13 cellular contexts compared by ENCODE assay signal in genomic region chr1:229582011-229582694, GRCh38. TPM values are rescaled to one million over a fixed set of nuclear protein-coding genes. Genes with fewer than 3 reads are reported as not detected.
DNase-seq lines count a peak whose midpoint lies in the region; ATAC-seq and TF ChIP-seq lines count a peak whose summit lies in the region.
"Had no signal": no experiment of that assay in that cellular context is flagged by ENCODE, and none has a peak within 500 bp of the region (broad histone marks: within the 10 kb centered on the region; RNA-seq: fewer than 3 reads in every experiment).

No MANE protein-coding gene starts in this region.

- 13 to 22% (median 19%) methylated on average over 11 of the region's 11 CpGs for WGBS in heart left ventricle, 4 donors
- 19 to 28% (median 23%) methylated on average over 11 of the region's 11 CpGs for WGBS in psoas muscle, 3 donors
- 93% methylated on average over 11 of the region's 11 CpGs for WGBS in smooth muscle cell (ENCODE audit: low lambda C conversion rate)

- no peak overlapping the region for H3K4me2 ChIP-seq in GM23338
- no peak overlapping the region for H3K4me2 ChIP-seq in smooth muscle cell

- no peak for TF ChIP-seq POLR2A in heart left ventricle (IDR thresholded peaks at IDR 0.05)

- TF ChIP-seq CTCF in GM23338 (conservative IDR thresholded peaks at IDR 0.05; ENCODE audit: low read depth in 2 of 2), result no peak
- no peak for TF ChIP-seq CTCF in Panc1 (IDR thresholded peaks at IDR 0.05)
- TF ChIP-seq CTCF in heart left ventricle (IDR thresholded peaks at IDR 0.05), result no peak
- TF ChIP-seq CTCF in psoas muscle (IDR thresholded peaks at IDR 0.05), result no peak
- no peak for TF ChIP-seq CTCF in smooth muscle cell (IDR thresholded peaks at IDR 0.05; ENCODE audit: borderline replicate concordance, insufficient read depth, poor library complexity, severe bottlenecking)

- CTCF ChIA-PET in Panc1 (lab: Charles Lee), result no interaction called here

- peaks cover 9% of the 10 kb centered on the region for H3K4me1 Mint-ChIP-seq in GM23338
- H3K4me1 Mint-ChIP-seq in activated T-cell treated with anti-CD3 and anti-CD28 coated beads, Interleukin-2, amount 50 U/mL, for 72 hours (ENCODE audit: low read depth), result no peaks in the 10 kb centered on the region

- H3K27ac ChIP-seq in GM23338 (ENCODE audit: low read depth) (no peak overlapping the region), Panc1 (ENCODE audit: low read length) (no peak overlapping the region), heart left ventricle (peak overlapping the region in 9 of 12 donors; percentile 22 to 62 (median 43)), psoas muscle (peak overlapping the region; percentile 2), smooth muscle cell (ENCODE audit: low read depth) (no peak overlapping the region)
- H3K27ac ChIP-seq: brain microvascular endothelial cell had no signal

- H3K4me3 ChIP-seq in GM23338, result no peak overlapping the region
- H3K4me3 ChIP-seq in Panc1 (ENCODE audit: low read depth in 2 of 2, low read length in 2 of 2), result no peak overlapping the region
- H3K4me3 ChIP-seq in heart left ventricle, result peak overlapping the region in 2 of 12 donors; percentile 9 to 19
- H3K4me3 ChIP-seq in psoas muscle, result peak overlapping the region; percentile 9
- no peak overlapping the region for H3K4me3 ChIP-seq in smooth muscle cell

- H3F3A ChIP-seq in GM23338 (replicated peaks; ENCODE audit: low read depth) (no peaks in the 10 kb centered on the region), smooth muscle cell (ENCODE audit: low read depth) (no peaks in the 10 kb centered on the region)

- no peak overlapping the region for H3K9ac ChIP-seq in smooth muscle cell (ENCODE audit: low read depth)

- no peaks in the 10 kb centered on the region; the same call in 1 of the 3 replicates for H3K9me3 Mint-ChIP-seq in GM23338
- H3K9me3 Mint-ChIP-seq in activated T-cell treated with anti-CD3 and anti-CD28 coated beads, Interleukin-2, amount 50 U/mL, for 72 hours, result no peaks in the 10 kb centered on the region
- H3K9me3 Mint-ChIP-seq: naive B cell had no signal

- H3K9me2 ChIP-seq in GM23338 (ENCODE audit: insufficient read depth), result no peaks in the 10 kb centered on the region

- no peaks in the 10 kb centered on the region for H4K20me1 ChIP-seq in GM23338 (replicated peaks; ENCODE audit: insufficient read depth)
- no peaks in the 10 kb centered on the region for H4K20me1 ChIP-seq in smooth muscle cell (ENCODE audit: low read depth)

- H3K27ac Mint-ChIP-seq in GM23338, result no peak overlapping the region
- no peak overlapping the region for H3K27ac Mint-ChIP-seq in activated T-cell treated with anti-CD3 and anti-CD28 coated beads, Interleukin-2, amount 50 U/mL, for 72 hours
- H3K27ac Mint-ChIP-seq: activated CD8-positive, alpha-beta memory T cell treated with anti-CD3 and anti-CD28 coated beads, Interleukin-2, amount 10 ng/mL, durations not matched to agents 7 days and 5 days; naive B cell had no signal

- H3K9me3 ChIP-seq in Panc1 (ENCODE audit: control insufficient read depth, insufficient read depth, low read depth, low read length) (no peaks in the 10 kb centered on the region), heart left ventricle (no peaks in the 10 kb centered on the region), psoas muscle (no peaks in the 10 kb centered on the region), smooth muscle cell (replicated peaks; ENCODE audit: low read depth) (no peaks in the 10 kb centered on the region)

- intact Hi-C loops in Panc1 (cut with micrococcal nuclease; ENCODE audit: unreplicated experiment), result no loop called here
- intact Hi-C loops in heart left ventricle (cut with DNase I), result no loop called here
- intact Hi-C loops in psoas muscle (cut with DNase I), result no loop called here

- H3K36me3 ChIP-seq in GM23338 (ENCODE audit: insufficient read depth) (no peaks in the 10 kb centered on the region), Panc1 (ENCODE audit: control insufficient read depth, insufficient read depth, low read length) (no peaks in the 10 kb centered on the region), heart left ventricle (no peaks in the 10 kb centered on the region), psoas muscle (ENCODE audit: insufficient read depth in 1 of 2, low read depth in 1 of 2) (no peaks in the 10 kb centered on the region), smooth muscle cell (ENCODE audit: low read depth) (no peaks in the 10 kb centered on the region)
- H3K36me3 ChIP-seq: brain microvascular endothelial cell had no signal

- H3K4me3 Mint-ChIP-seq in GM23338, result no peak overlapping the region
- no peak overlapping the region for H3K4me3 Mint-ChIP-seq in activated T-cell treated with anti-CD3 and anti-CD28 coated beads, Interleukin-2, amount 50 U/mL, for 72 hours
- H3K4me3 Mint-ChIP-seq: activated CD8-positive, alpha-beta memory T cell treated with anti-CD3 and anti-CD28 coated beads, Interleukin-2, amount 10 ng/mL, durations not matched to agents 7 days and 5 days; naive B cell had no signal

- no peaks in the 10 kb centered on the region for H3K79me2 ChIP-seq in GM23338 (replicated peaks; ENCODE audit: insufficient read depth)
- no peaks in the 10 kb centered on the region for H3K79me2 ChIP-seq in smooth muscle cell (ENCODE audit: low read depth)

- BruUV-seq in Panc1 (replicated peaks; lab: Mats Ljungman, UMichigan), result no TSS peak

- peaks cover 4% of the 10 kb centered on the region for H3K27me3 Mint-ChIP-seq in GM23338 (ENCODE audit: insufficient read depth, low read depth, poor library complexity)
- H3K27me3 Mint-ChIP-seq in activated T-cell treated with anti-CD3 and anti-CD28 coated beads, Interleukin-2, amount 50 U/mL, for 72 hours (ENCODE audit: low read depth), result no peaks in the 10 kb centered on the region
- H3K27me3 Mint-ChIP-seq: naive B cell had no signal

- H3K27me3 ChIP-seq in GM23338 (ENCODE audit: insufficient read depth), result no peaks in the 10 kb centered on the region
- no peaks in the 10 kb centered on the region for H3K27me3 ChIP-seq in Panc1 (ENCODE audit: control insufficient read depth, insufficient read depth, low read length)
- H3K27me3 ChIP-seq in heart left ventricle, result no peaks in the 10 kb centered on the region
- H3K27me3 ChIP-seq in psoas muscle (ENCODE audit: insufficient read depth in 3 of 3, low read length in 2 of 3), result no peaks in the 10 kb centered on the region
- H3K27me3 ChIP-seq in smooth muscle cell (ENCODE audit: low read depth), result no peaks in the 10 kb centered on the region
- H3K27me3 ChIP-seq: brain microvascular endothelial cell had no signal

- DNase-seq in GM23338 (ENCODE audit: low spot score), result no peak
- no peak for DNase-seq in Panc1 (ENCODE audit: low read depth, low spot score)
- DNase-seq in heart left ventricle, result peak; percentile 67 to 84 (median 73)
- DNase-seq in psoas muscle, result peak; percentile 43 to 66
- no peak for DNase-seq in activated T-cell treated with anti-CD3 and anti-CD28 coated beads, Interleukin-2, amount 50 U/mL, for 48 hours
- no peak for DNase-seq in smooth muscle cell (lab: John Stamatoyannopoulos, UW; ENCODE audit: unreplicated experiment)
- DNase-seq in activated T-cell treated with anti-CD3 and anti-CD28 coated beads, Interleukin-2, amount 50 U/mL, for 72 hours, result no peak
- no peak for DNase-seq in iPS-NIHi7 (ENCODE audit: extremely low spot score)
- DNase-seq: activated CD8-positive, alpha-beta memory T cell treated with anti-CD3 and anti-CD28 coated beads, Interleukin-2, amount 10 ng/mL, durations not matched to agents 7 days and 5 days; brain microvascular endothelial cell; GOT3; naive B cell; T-helper 1 cell had no signal

- POLR2A ChIA-PET in Panc1 (lab: Charles Lee), result no interaction called here

- H3K4me1 ChIP-seq in GM23338 (ENCODE audit: insufficient read depth) (no peaks in the 10 kb centered on the region), Panc1 (ENCODE audit: control insufficient read depth, insufficient read depth, low read length) (no peaks in the 10 kb centered on the region), heart left ventricle (peaks cover 4 to 32% (median 24%) of the 10 kb centered on the region in 12 donors), psoas muscle (peaks cover 7% of the 10 kb centered on the region), smooth muscle cell (ENCODE audit: low read depth) (no peaks in the 10 kb centered on the region)

- in situ Hi-C loops in Panc1 (cut with HindIII; ENCODE audit: low pct_unique_long_range_greater_than_20kb, low sequenced_read_pairs), result no loop called here

- H2AFZ ChIP-seq in GM23338 (0 out of 2 replicates have a peak overlapping the region, but pooled peaks have one; percentile 18), smooth muscle cell (ENCODE audit: low read depth) (no peak overlapping the region)

- H3K36me3 Mint-ChIP-seq in GM23338 (ENCODE audit: low read depth), result no peaks in the 10 kb centered on the region
- no peaks in the 10 kb centered on the region for H3K36me3 Mint-ChIP-seq in activated T-cell treated with anti-CD3 and anti-CD28 coated beads, Interleukin-2, amount 50 U/mL, for 72 hours (ENCODE audit: insufficient read depth in 2 of 2)
- H3K36me3 Mint-ChIP-seq: activated CD8-positive, alpha-beta memory T cell treated with anti-CD3 and anti-CD28 coated beads, Interleukin-2, amount 10 ng/mL, durations not matched to agents 7 days and 5 days; naive B cell had no signal

- peak; percentile 27; the same call in 2 of the 3 replicates for ATAC-seq in GM23338
- ATAC-seq in Panc1, result peak; percentile 53; the same call in 1 of the 2 replicates
- ATAC-seq in heart left ventricle, result peak; percentile 66 to 88 (median 74)
- peak; percentile 42 to 87 (median 79) for ATAC-seq in psoas muscle
- ATAC-seq in activated T-cell treated with anti-CD3 and anti-CD28 coated beads, Interleukin-2, amount 50 U/mL, for 72 hours (replicated peaks in 1 of 2), result no peak
- ATAC-seq: activated CD8-positive, alpha-beta memory T cell treated with anti-CD3 and anti-CD28 coated beads, Interleukin-2, amount 10 ng/mL, durations not matched to agents 7 days and 5 days had no signal

RNA-seq across cellular contexts. Expression of gene ABCB10, which starts 23.6 kb away (rescaled TPM):
- 9.7 and 13.3 TPM in 2 replicates for total RNA-seq in GM23338 (2014; rRNA removed; shearing (Covaris generic))
- polyA plus RNA-seq in GM23338 (2016; fragmentation: Nextera tagmentation; extraction: Ambion mirVana), result 3.7 and 4.7 TPM in 2 replicates
- 19.2 TPM for total RNA-seq in Panc1 (2021; ENCODE audit: unreplicated experiment)
- 8.2 TPM for polyA plus RNA-seq in Panc1 (2012; ENCODE audit: insufficient read length)
- total RNA-seq in heart left ventricle, result 10 to 100 TPM in 7 of 9 donors, 1 to 10 TPM in 2; 8.4 to 13.3 (median 10.8) TPM
- polyA plus RNA-seq in heart left ventricle, result 1 to 10 TPM; 4.5 to 6.6 TPM
- 10 to 100 TPM in 3 of 4 donors, 1 to 10 TPM in 1; 9.8 to 20.8 (median 17.5) TPM for total RNA-seq in psoas muscle
- polyA plus RNA-seq in psoas muscle, result 10 to 100 TPM in 1 of 3 donors, 1 to 10 TPM in 2; 6.9 to 10.8 (median 9.0) TPM
- total RNA-seq in smooth muscle cell, result 14.2 and 18.4 TPM in 2 replicates
- 7.1 and 10.3 TPM in 2 replicates for polyA plus RNA-seq in smooth muscle cell
- total RNA-seq in activated T-cell treated with anti-CD3 and anti-CD28 coated beads, Interleukin-2, amount 50 U/mL, for 72 hours, result 10 to 100 TPM; 25.7 to 32.0 TPM

RNA-seq across cellular contexts. Expression of gene TAF5L, which starts 43.8 kb away (rescaled TPM):
- total RNA-seq in GM23338 (2014; rRNA removed; shearing (Covaris generic)), result 12.9 and 17.6 TPM in 2 replicates
- polyA plus RNA-seq in GM23338 (2016; fragmentation: Nextera tagmentation; extraction: Ambion mirVana), result 4.5 and 5.6 TPM in 2 replicates
- 23.8 TPM for total RNA-seq in Panc1 (2021; ENCODE audit: unreplicated experiment)
- polyA plus RNA-seq in Panc1 (2012; ENCODE audit: insufficient read length), result 16.2 TPM
- total RNA-seq in heart left ventricle, result 10 to 100 TPM in 6 of 9 donors, 1 to 10 TPM in 3; 7.1 to 15.4 (median 11.1) TPM
- 10 to 100 TPM in 1 of 2 donors, 1 to 10 TPM in 1; 4.4 to 14.4 TPM for polyA plus RNA-seq in heart left ventricle
- total RNA-seq in psoas muscle, result 10 to 100 TPM in 3 of 4 donors, 1 to 10 TPM in 1; 8.5 to 49.0 (median 28.6) TPM
- polyA plus RNA-seq in psoas muscle, result 10 to 100 TPM; 13.8 to 31.7 (median 15.7) TPM
- total RNA-seq in smooth muscle cell, result 11.3 and 13.4 TPM in 2 replicates
- polyA plus RNA-seq in smooth muscle cell, result 3.3 and 4.4 TPM in 2 replicates
- 10 to 100 TPM; 18.9 to 21.7 TPM for total RNA-seq in activated T-cell treated with anti-CD3 and anti-CD28 coated beads, Interleukin-2, amount 50 U/mL, for 72 hours

RNA-seq across cellular contexts. Expression of gene URB2, which starts 43.9 kb away (rescaled TPM):
- 42.6 and 44.3 TPM in 2 replicates for total RNA-seq in GM23338 (2014; rRNA removed; shearing (Covaris generic))
- polyA plus RNA-seq in GM23338 (2016; fragmentation: Nextera tagmentation; extraction: Ambion mirVana) (7.6 and 7.9 TPM in 2 replicates), heart left ventricle (1 to 10 TPM; 1.4 to 5.9 TPM), psoas muscle (10 to 100 TPM in 1 of 3 donors, 1 to 10 TPM in 2; 4.7 to 10.2 (median 9.2) TPM), smooth muscle cell (1.9 and 2.8 TPM in 2 replicates)
- total RNA-seq in Panc1 (2021; ENCODE audit: unreplicated experiment) (21.9 TPM), heart left ventricle (1 to 10 TPM; 2.6 to 6.7 (median 5.0) TPM), psoas muscle (10 to 100 TPM in 3 of 4 donors, 1 to 10 TPM in 1; 8.3 to 18.2 (median 16.8) TPM), smooth muscle cell (3.0 and 4.2 TPM in 2 replicates)
- polyA plus RNA-seq in Panc1 (2012; ENCODE audit: insufficient read length), result 8.6 TPM
- total RNA-seq in activated T-cell treated with anti-CD3 and anti-CD28 coated beads, Interleukin-2, amount 50 U/mL, for 72 hours, result 10 to 100 TPM; 11.6 to 12.3 TPM

Comparison
In these comparisons a context has a peak if more than half of its experiments do, and no peak if none do; other contexts are left out.
1. ATAC-seq: peak in GM23338 (single experiment), Panc1 (single experiment), heart left ventricle (4 of 4) and psoas muscle (4 of 4); none in activated T-cell treated with anti-CD3 and anti-CD28 coated beads, Interleukin-2, amount 50 U/mL, for 72 hours (0 of 2).
2. DNase-seq: peak in heart left ventricle (5 of 5) and psoas muscle (2 of 2); none in GM23338 (single experiment), Panc1 (single experiment), activated T-cell treated with anti-CD3 and anti-CD28 coated beads, Interleukin-2, amount 50 U/mL, for 48 hours (0 of 2), smooth muscle cell (single experiment), activated T-cell treated with anti-CD3 and anti-CD28 coated beads, Interleukin-2, amount 50 U/mL, for 72 hours (0 of 2) and iPS-NIHi7 (single experiment).
3. H3K27ac ChIP-seq: peak in heart left ventricle (9 of 12) and psoas muscle (single experiment); none in GM23338 (single experiment), Panc1 (single experiment) and smooth muscle cell (single experiment).